Comparison of ENCODE assay signal across 1 cellular context in the genomic region with DNA sequence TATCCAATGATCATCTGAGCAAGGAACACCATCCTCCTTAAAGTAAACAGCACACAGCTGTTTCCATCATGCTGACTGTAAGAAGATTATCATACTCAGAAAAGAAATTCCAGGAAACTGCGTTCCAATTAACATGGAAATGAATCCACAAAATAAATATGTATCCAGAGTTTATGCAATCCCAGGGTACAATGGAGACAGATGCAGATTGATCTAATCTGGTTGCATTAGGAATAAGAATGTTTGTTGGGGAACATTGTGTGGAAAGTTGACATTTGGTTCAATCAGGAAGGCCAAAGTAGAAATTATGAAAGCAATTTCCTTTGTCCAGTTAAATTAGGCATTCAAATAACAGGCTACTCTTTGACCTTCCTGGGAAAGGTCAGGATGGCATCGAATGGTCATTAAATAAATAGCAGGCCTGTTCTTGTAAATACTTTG.
TF ChIP-seq lines count a peak whose summit lies in the region.

No MANE protein-coding gene starts in this region.

TF ChIP-seq in K562, 482 proteins besides CTCF, POLR2A, EP300 and RAD21 (continued from another document and continues in another):
- TF ChIP-seq, protein P1, sequence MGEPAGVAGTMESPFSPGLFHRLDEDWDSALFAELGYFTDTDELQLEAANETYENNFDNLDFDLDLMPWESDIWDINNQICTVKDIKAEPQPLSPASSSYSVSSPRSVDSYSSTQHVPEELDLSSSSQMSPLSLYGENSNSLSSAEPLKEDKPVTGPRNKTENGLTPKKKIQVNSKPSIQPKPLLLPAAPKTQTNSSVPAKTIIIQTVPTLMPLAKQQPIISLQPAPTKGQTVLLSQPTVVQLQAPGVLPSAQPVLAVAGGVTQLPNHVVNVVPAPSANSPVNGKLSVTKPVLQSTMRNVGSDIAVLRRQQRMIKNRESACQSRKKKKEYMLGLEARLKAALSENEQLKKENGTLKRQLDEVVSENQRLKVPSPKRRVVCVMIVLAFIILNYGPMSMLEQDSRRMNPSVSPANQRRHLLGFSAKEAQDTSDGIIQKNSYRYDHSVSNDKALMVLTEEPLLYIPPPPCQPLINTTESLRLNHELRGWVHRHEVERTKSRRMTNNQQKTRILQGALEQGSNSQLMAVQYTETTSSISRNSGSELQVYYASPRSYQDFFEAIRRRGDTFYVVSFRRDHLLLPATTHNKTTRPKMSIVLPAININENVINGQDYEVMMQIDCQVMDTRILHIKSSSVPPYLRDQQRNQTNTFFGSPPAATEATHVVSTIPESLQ (CRISPR knock-in tag; IDR thresholded peaks at IDR 0.05): no peak
- TF ChIP-seq MEF2A (IDR thresholded peaks at IDR 0.05; ENCODE audit: control insufficient read depth, low read depth, low read length) (no peak), ATF7 (IDR thresholded peaks at IDR 0.05) (0 out of 2 replicates have a peak, but pooled peaks have one; percentile 11), BRD9 (IDR thresholded peaks at IDR 0.05; ENCODE audit: low read depth, partially characterized antibody) (no peak), BMI1 (IDR thresholded peaks at IDR 0.05; ENCODE audit: low read length) (no peak), FOXA3 (CRISPR knock-in tag; conservative IDR thresholded peaks at IDR 0.05 in 1 of 2, IDR thresholded peaks at IDR 0.05 in 1 of 2) (peak in 1 of 2 experiments; percentile 95; a peak in 2 of 4 replicates), HNRNPK (IDR thresholded peaks at IDR 0.05; ENCODE audit: low read depth, low read length, poor library complexity, severe bottlenecking) (no peak), ZNF134 (CRISPR knock-in tag; conservative IDR thresholded peaks at IDR 0.05) (no peak), ZNF785 (CRISPR knock-in tag; IDR thresholded peaks at IDR 0.05) (no peak), CBX2 (IDR thresholded peaks at IDR 0.05; ENCODE audit: insufficient read depth, low read length, poor library complexity, severe bottlenecking) (no peak), ZFP30 (CRISPR knock-in tag; IDR thresholded peaks at IDR 0.05; ENCODE audit: borderline replicate concordance) (no peak), DACH1 (IDR thresholded peaks at IDR 0.05; ENCODE audit: partially characterized antibody) (peak; percentile 44), POLR2H (tag; IDR thresholded peaks at IDR 0.05; ENCODE audit: low read depth) (0 out of 2 replicates have a peak, but pooled peaks have one; percentile 47), ZNF41 (CRISPR knock-in tag; conservative IDR thresholded peaks at IDR 0.05) (no peak), NFE2L1 (tag; IDR thresholded peaks at IDR 0.05; ENCODE audit: borderline replicate concordance, low read depth) (no peak), GATA2 (CRISPR knock-in tag; IDR thresholded peaks at IDR 0.05) (no peak), ZNF436 (CRISPR knock-in tag; IDR thresholded peaks at IDR 0.05) (no peak), ZNF232 (CRISPR knock-in tag; IDR thresholded peaks at IDR 0.05) (no peak), MAZ (CRISPR knock-in tag; conservative IDR thresholded peaks at IDR 0.05 in 1 of 2, IDR thresholded peaks at IDR 0.05 in 1 of 2) (0 out of 4 replicates have a peak, but pooled peaks of 1 of the 2 experiments have one; percentile 12), SMARCA4 (IDR thresholded peaks at IDR 0.05) (peak; percentile 38; the same call in 1 of the 2 replicates), HDAC1 (IDR thresholded peaks at IDR 0.05) (no peak), ADNP (tag; IDR thresholded peaks at IDR 0.05) (no peak), TBL1XR1 (IDR thresholded peaks at IDR 0.05; ENCODE audit: low read length in 2 of 2) (no peak; a peak in 1 of 4 replicates), ZNF668 (CRISPR knock-in tag; IDR thresholded peaks at IDR 0.05) (no peak)
- TF ChIP-seq, protein P2, sequence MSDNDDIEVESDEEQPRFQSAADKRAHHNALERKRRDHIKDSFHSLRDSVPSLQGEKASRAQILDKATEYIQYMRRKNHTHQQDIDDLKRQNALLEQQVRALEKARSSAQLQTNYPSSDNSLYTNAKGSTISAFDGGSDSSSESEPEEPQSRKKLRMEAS (CRISPR knock-in tag; IDR thresholded peaks at IDR 0.05): no peak
- TF ChIP-seq, protein P3, sequence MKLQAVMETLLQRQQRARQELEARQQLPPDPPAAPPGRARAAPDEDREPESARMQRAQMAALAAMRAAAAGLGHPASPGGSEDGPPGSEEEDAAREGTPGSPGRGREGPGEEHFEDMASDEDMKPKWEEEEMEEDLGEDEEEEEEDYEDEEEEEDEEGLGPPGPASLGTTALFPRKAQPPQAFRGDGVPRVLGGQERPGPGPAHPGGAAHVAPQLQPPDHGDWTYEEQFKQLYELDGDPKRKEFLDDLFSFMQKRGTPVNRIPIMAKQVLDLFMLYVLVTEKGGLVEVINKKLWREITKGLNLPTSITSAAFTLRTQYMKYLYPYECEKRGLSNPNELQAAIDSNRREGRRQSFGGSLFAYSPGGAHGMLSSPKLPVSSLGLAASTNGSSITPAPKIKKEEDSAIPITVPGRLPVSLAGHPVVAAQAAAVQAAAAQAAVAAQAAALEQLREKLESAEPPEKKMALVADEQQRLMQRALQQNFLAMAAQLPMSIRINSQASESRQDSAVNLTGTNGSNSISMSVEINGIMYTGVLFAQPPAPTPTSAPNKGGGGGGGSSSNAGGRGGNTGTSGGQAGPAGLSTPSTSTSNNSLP (IDR thresholded peaks at IDR 0.05; ENCODE audit: borderline replicate concordance, low read depth, low read length): 0 out of 2 replicates have a peak, but pooled peaks have one; percentile 27
- TF ChIP-seq, protein P4, sequence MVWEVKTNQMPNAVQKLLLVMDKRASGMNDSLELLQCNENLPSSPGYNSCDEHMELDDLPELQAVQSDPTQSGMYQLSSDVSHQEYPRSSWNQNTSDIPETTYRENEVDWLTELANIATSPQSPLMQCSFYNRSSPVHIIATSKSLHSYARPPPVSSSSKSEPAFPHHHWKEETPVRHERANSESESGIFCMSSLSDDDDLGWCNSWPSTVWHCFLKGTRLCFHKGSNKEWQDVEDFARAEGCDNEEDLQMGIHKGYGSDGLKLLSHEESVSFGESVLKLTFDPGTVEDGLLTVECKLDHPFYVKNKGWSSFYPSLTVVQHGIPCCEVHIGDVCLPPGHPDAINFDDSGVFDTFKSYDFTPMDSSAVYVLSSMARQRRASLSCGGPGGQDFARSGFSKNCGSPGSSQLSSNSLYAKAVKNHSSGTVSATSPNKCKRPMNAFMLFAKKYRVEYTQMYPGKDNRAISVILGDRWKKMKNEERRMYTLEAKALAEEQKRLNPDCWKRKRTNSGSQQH (CRISPR knock-in tag; IDR thresholded peaks at IDR 0.05): no peak
- TF ChIP-seq, protein P5, sequence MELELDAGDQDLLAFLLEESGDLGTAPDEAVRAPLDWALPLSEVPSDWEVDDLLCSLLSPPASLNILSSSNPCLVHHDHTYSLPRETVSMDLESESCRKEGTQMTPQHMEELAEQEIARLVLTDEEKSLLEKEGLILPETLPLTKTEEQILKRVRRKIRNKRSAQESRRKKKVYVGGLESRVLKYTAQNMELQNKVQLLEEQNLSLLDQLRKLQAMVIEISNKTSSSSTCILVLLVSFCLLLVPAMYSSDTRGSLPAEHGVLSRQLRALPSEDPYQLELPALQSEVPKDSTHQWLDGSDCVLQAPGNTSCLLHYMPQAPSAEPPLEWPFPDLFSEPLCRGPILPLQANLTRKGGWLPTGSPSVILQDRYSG (tag; conservative IDR thresholded peaks at IDR 0.05; ENCODE audit: low read depth): no peak
- TF ChIP-seq, protein P6, sequence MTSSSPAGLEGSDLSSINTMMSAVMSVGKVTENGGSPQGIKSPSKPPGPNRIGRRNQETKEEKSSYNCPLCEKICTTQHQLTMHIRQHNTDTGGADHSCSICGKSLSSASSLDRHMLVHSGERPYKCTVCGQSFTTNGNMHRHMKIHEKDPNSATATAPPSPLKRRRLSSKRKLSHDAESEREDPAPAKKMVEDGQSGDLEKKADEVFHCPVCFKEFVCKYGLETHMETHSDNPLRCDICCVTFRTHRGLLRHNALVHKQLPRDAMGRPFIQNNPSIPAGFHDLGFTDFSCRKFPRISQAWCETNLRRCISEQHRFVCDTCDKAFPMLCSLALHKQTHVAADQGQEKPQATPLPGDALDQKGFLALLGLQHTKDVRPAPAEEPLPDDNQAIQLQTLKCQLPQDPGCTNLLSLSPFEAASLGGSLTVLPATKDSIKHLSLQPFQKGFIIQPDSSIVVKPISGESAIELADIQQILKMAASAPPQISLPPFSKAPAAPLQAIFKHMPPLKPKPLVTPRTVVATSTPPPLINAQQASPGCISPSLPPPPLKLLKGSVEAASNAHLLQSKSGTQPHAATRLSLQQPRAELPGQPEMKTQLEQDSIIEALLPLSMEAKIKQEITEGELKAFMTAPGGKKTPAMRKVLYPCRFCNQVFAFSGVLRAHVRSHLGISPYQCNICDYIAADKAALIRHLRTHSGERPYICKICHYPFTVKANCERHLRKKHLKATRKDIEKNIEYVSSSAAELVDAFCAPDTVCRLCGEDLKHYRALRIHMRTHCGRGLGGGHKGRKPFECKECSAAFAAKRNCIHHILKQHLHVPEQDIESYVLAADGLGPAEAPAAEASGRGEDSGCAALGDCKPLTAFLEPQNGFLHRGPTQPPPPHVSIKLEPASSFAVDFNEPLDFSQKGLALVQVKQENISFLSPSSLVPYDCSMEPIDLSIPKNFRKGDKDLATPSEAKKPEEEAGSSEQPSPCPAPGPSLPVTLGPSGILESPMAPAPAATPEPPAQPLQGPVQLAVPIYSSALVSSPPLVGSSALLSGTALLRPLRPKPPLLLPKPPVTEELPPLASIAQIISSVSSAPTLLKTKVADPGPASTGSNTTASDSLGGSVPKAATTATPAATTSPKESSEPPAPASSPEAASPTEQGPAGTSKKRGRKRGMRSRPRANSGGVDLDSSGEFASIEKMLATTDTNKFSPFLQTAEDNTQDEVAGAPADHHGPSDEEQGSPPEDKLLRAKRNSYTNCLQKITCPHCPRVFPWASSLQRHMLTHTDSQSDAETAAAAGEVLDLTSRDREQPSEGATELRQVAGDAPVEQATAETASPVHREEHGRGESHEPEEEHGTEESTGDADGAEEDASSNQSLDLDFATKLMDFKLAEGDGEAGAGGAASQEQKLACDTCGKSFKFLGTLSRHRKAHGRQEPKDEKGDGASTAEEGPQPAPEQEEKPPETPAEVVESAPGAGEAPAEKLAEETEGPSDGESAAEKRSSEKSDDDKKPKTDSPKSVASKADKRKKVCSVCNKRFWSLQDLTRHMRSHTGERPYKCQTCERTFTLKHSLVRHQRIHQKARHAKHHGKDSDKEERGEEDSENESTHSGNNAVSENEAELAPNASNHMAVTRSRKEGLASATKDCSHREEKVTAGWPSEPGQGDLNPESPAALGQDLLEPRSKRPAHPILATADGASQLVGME (CRISPR knock-in tag; IDR thresholded peaks at IDR 0.05): no peak
- TF ChIP-seq, protein P7, sequence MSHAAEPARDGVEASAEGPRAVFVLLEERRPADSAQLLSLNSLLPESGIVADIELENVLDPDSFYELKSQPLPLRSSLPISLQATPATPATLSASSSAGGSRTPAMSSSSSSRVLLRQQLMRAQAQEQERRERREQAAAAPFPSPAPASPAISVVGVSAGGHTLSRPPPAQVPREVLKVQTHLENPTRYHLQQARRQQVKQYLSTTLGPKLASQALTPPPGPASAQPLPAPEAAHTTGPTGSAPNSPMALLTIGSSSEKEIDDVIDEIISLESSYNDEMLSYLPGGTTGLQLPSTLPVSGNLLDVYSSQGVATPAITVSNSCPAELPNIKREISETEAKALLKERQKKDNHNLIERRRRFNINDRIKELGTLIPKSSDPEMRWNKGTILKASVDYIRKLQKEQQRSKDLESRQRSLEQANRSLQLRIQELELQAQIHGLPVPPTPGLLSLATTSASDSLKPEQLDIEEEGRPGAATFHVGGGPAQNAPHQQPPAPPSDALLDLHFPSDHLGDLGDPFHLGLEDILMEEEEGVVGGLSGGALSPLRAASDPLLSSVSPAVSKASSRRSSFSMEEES (CRISPR knock-in tag; IDR thresholded peaks at IDR 0.05): no peak
- TF ChIP-seq, protein P8, sequence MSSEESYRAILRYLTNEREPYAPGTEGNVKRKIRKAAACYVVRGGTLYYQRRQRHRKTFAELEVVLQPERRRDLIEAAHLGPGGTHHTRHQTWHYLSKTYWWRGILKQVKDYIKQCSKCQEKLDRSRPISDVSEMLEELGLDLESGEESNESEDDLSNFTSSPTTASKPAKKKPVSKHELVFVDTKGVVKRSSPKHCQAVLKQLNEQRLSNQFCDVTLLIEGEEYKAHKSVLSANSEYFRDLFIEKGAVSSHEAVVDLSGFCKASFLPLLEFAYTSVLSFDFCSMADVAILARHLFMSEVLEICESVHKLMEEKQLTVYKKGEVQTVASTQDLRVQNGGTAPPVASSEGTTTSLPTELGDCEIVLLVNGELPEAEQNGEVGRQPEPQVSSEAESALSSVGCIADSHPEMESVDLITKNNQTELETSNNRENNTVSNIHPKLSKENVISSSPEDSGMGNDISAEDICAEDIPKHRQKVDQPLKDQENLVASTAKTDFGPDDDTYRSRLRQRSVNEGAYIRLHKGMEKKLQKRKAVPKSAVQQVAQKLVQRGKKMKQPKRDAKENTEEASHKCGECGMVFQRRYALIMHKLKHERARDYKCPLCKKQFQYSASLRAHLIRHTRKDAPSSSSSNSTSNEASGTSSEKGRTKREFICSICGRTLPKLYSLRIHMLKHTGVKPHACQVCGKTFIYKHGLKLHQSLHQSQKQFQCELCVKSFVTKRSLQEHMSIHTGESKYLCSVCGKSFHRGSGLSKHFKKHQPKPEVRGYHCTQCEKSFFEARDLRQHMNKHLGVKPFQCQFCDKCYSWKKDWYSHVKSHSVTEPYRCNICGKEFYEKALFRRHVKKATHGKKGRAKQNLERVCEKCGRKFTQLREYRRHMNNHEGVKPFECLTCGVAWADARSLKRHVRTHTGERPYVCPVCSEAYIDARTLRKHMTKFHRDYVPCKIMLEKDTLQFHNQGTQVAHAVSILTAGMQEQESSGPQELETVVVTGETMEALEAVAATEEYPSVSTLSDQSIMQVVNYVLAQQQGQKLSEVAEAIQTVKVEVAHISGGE (CRISPR knock-in tag; IDR thresholded peaks at IDR 0.05): no peak
